Comparison of ENCODE assay signal across 19 cellular contexts in genomic region chr4:40262079-40262528, GRCh38.
A peak's percentile ranks its signal among the peaks of the same experiment; 100 is the strongest.
DNase-seq lines count a peak whose midpoint lies in the region; ATAC-seq, FAIRE-seq and TF ChIP-seq lines count a peak whose summit lies in the region.
"Had no signal": no experiment of that assay in that cellular context is flagged by ENCODE, and none has a peak within 500 bp of the region (broad histone marks: within the 10 kb centered on the region; RNA-seq: fewer than 3 reads in every experiment).

No MANE protein-coding gene starts in this region.

- no peak overlapping the region for H2BK5ac ChIP-seq in mesendoderm (ENCODE audit: low read length)

- CTCF ChIA-PET in activated CD8-positive, alpha-beta T cell treated with anti-CD3 and anti-CD28 coated beads for 36 hours (lab: Charles Lee): no interaction called here
- CTCF ChIA-PET in activated CD8-positive, alpha-beta T cell treated with anti-CD3 and anti-CD28 coated beads, Interleukin-2, amount 10 ng/mL, durations not matched to agents 7 days and 5 days (lab: Charles Lee): no interaction called here
- CTCF ChIA-PET in HEK293 (lab: Yijun Ruan, JAX) (interaction anchor here (0.6 kb wide), 1 partner anchor 9 kb away, joined by 4 read pairs; no protein-coding TSS in a partner anchor), T-cell (lab: Charles Lee) (interaction anchor here in 1 of 2 donors (0.9 to 1.0 kb wide), 2 partner anchors 22 to 814 kb away, joined by 3 read pairs; no protein-coding TSS in a partner anchor)

- no peak overlapping the region for H3K4me2 ChIP-seq in mesendoderm (ENCODE audit: low read length)

- no peaks in the 10 kb centered on the region for H3K27me3 Mint-ChIP-seq in activated CD8-positive, alpha-beta T cell treated with anti-CD3 and anti-CD28 coated beads for 36 hours
- H3K27me3 Mint-ChIP-seq in activated CD8-positive, alpha-beta T cell treated with anti-CD3 and anti-CD28 coated beads, Interleukin-2, amount 10 ng/mL, durations not matched to agents 7 days and 5 days (ENCODE audit: low read depth): no peaks in the 10 kb centered on the region
- no peaks in the 10 kb centered on the region for H3K27me3 Mint-ChIP-seq in T-cell
- no peaks in the 10 kb centered on the region for H3K27me3 Mint-ChIP-seq in type B pancreatic cell

- no peak for FAIRE-seq in H54 (lab: Jason Lieb, UNC)
- FAIRE-seq: A204.1, GM12891, HTR-8/SVneo had no signal

- H3K4me3 ChIP-seq in HEK293 (ENCODE audit: low read depth, low read length) (no peak overlapping the region), mesendoderm (ENCODE audit: low read length) (no peak overlapping the region)

- H3K27ac ChIP-seq in HEK293 (ENCODE audit: extremely low read depth, low read depth, low read length) (no peak overlapping the region), mesendoderm (ENCODE audit: low read depth, low read length) (no peak overlapping the region)
- H3K27ac ChIP-seq: C4-2B had no signal

- no peak overlapping the region for H3K18ac ChIP-seq in mesendoderm (ENCODE audit: low read length)

- no peak overlapping the region for H3K4ac ChIP-seq in mesendoderm (ENCODE audit: low read depth, low read length)

- POLR2A ChIA-PET in activated CD8-positive, alpha-beta T cell treated with anti-CD3 and anti-CD28 coated beads for 36 hours (lab: Charles Lee): interaction anchor here (1.1 to 1.7 kb wide), 2 partner anchors 17 to 37 kb away, joined by 3 to 4 read pairs; no protein-coding TSS in a partner anchor
- POLR2A ChIA-PET in activated CD8-positive, alpha-beta T cell treated with anti-CD3 and anti-CD28 coated beads, Interleukin-2, amount 10 ng/mL, durations not matched to agents 7 days and 5 days (lab: Charles Lee): no interaction called here
- POLR2A ChIA-PET in HEK293 (lab: Yijun Ruan, JAX) (no interaction called here), T-cell (lab: Charles Lee) (no interaction called here)

- no peaks in the 10 kb centered on the region for H3K9me3 ChIP-seq in HEK293 (ENCODE audit: control insufficient read depth, insufficient read depth, low read depth, low read length)

- H3K4me3 Mint-ChIP-seq in activated CD8-positive, alpha-beta T cell treated with anti-CD3 and anti-CD28 coated beads for 36 hours: no peak overlapping the region
- no peak overlapping the region for H3K4me3 Mint-ChIP-seq in activated CD8-positive, alpha-beta T cell treated with anti-CD3 and anti-CD28 coated beads, Interleukin-2, amount 10 ng/mL, durations not matched to agents 7 days and 5 days
- H3K4me3 Mint-ChIP-seq in T-cell (peak overlapping the region in 1 of 3 donors; percentile 0), type B pancreatic cell (no peak overlapping the region)
- H3K4me3 Mint-ChIP-seq: H9 had no signal

- H3K9me3 Mint-ChIP-seq in activated CD8-positive, alpha-beta T cell treated with anti-CD3 and anti-CD28 coated beads for 36 hours: peaks cover 5% of the 10 kb centered on the region
- no peaks in the 10 kb centered on the region for H3K9me3 Mint-ChIP-seq in activated CD8-positive, alpha-beta T cell treated with anti-CD3 and anti-CD28 coated beads, Interleukin-2, amount 10 ng/mL, durations not matched to agents 7 days and 5 days (ENCODE audit: insufficient read depth)
- H3K9me3 Mint-ChIP-seq in T-cell (no peaks in the 10 kb centered on the region), type B pancreatic cell (no peaks in the 10 kb centered on the region)

- no peak for DNase-seq in activated CD8-positive, alpha-beta T cell treated with anti-CD3 and anti-CD28 coated beads for 36 hours
- DNase-seq in activated CD8-positive, alpha-beta T cell treated with anti-CD3 and anti-CD28 coated beads, Interleukin-2, amount 10 ng/mL, durations not matched to agents 7 days and 5 days: no peak
- no peak for DNase-seq in T-cell
- DNase-seq in mesendoderm: peak; percentile 71
- no peak for DNase-seq in H54 (ENCODE audit: insufficient read length, low spot score)
- DNase-seq in type B pancreatic cell (ENCODE audit: extremely low spot score, unreplicated experiment): no peak
- no peak for DNase-seq in GDM1 (lab: John Stamatoyannopoulos, UW)
- DNase-seq: Calu3, H9, KG1, NCI-H1105 treated with DMSO at 0.1 percent for 48 hours, NCI-H1930, NCI-H2171 treated with DMSO at 0.1 percent for 48 hours, NCI-H510A had no signal

- no peak for TF ChIP-seq POLR2A in H54 (IDR thresholded peaks at IDR 0.05; ENCODE audit: low read depth, low read length)

- H3K56ac ChIP-seq in mesendoderm (ENCODE audit: low read length): no peak overlapping the region

- ATAC-seq in activated CD8-positive, alpha-beta T cell treated with anti-CD3 and anti-CD28 coated beads for 36 hours: peak; percentile 15
- no peak for ATAC-seq in activated CD8-positive, alpha-beta T cell treated with anti-CD3 and anti-CD28 coated beads, Interleukin-2, amount 10 ng/mL, durations not matched to agents 7 days and 5 days
- ATAC-seq in T-cell (replicated peaks in 1 of 4): no peak

- peaks cover 76% of the 10 kb centered on the region for H3K4me1 Mint-ChIP-seq in activated CD8-positive, alpha-beta T cell treated with anti-CD3 and anti-CD28 coated beads for 36 hours (ENCODE audit: low read depth)
- peaks cover 59% of the 10 kb centered on the region for H3K4me1 Mint-ChIP-seq in activated CD8-positive, alpha-beta T cell treated with anti-CD3 and anti-CD28 coated beads, Interleukin-2, amount 10 ng/mL, durations not matched to agents 7 days and 5 days (ENCODE audit: low read depth)
- H3K4me1 Mint-ChIP-seq in T-cell: peaks cover 67 to 87% (median 71%) of the 10 kb centered on the region in 3 donors
- H3K4me1 Mint-ChIP-seq in type B pancreatic cell (ENCODE audit: unreplicated experiment): peaks cover 18% of the 10 kb centered on the region

- no peak overlapping the region for H2AK5ac ChIP-seq in mesendoderm (ENCODE audit: low read length)

- H3K79me1 ChIP-seq in mesendoderm (ENCODE audit: low read length): no peaks in the 10 kb centered on the region

- H3K27ac Mint-ChIP-seq in activated CD8-positive, alpha-beta T cell treated with anti-CD3 and anti-CD28 coated beads for 36 hours: peak overlapping the region; percentile 6
- H3K27ac Mint-ChIP-seq in activated CD8-positive, alpha-beta T cell treated with anti-CD3 and anti-CD28 coated beads, Interleukin-2, amount 10 ng/mL, durations not matched to agents 7 days and 5 days: no peak overlapping the region
- H3K27ac Mint-ChIP-seq in T-cell (peak overlapping the region; percentile 34 to 82), type B pancreatic cell (no peak overlapping the region)

- H3K4me1 ChIP-seq in HEK293 (ENCODE audit: control insufficient read depth, insufficient read depth, low read length): peaks cover 5% of the 10 kb centered on the region; the same call in 1 of the 2 replicates
- H3K4me1 ChIP-seq in mesendoderm (ENCODE audit: control insufficient read depth, low read depth, low read length): peaks cover 2% of the 10 kb centered on the region

- H4K5ac ChIP-seq in mesendoderm (ENCODE audit: low read length): no peak overlapping the region

- no peak overlapping the region for H2BK15ac ChIP-seq in mesendoderm (replicated peaks; ENCODE audit: low read depth)

- no peaks in the 10 kb centered on the region for H3K79me2 ChIP-seq in mesendoderm (ENCODE audit: control insufficient read depth, insufficient read depth, low read length)

- no peak overlapping the region for H4K8ac ChIP-seq in mesendoderm (ENCODE audit: low read depth, low read length)

- H3K9ac ChIP-seq in mesendoderm (ENCODE audit: low read length): no peak overlapping the region

- peaks cover 2% of the 10 kb centered on the region for H3K36me3 Mint-ChIP-seq in activated CD8-positive, alpha-beta T cell treated with anti-CD3 and anti-CD28 coated beads for 36 hours (ENCODE audit: low read depth)
- no peaks in the 10 kb centered on the region for H3K36me3 Mint-ChIP-seq in activated CD8-positive, alpha-beta T cell treated with anti-CD3 and anti-CD28 coated beads, Interleukin-2, amount 10 ng/mL, durations not matched to agents 7 days and 5 days (ENCODE audit: low read depth)
- H3K36me3 Mint-ChIP-seq in T-cell (no peaks in the 10 kb centered on the region), type B pancreatic cell (no peaks in the 10 kb centered on the region)

- H3K36me3 ChIP-seq in HEK293 (ENCODE audit: control insufficient read depth in 2 of 2, insufficient read depth in 1 of 2, low read length in 2 of 2) (no peaks in the 10 kb centered on the region), mesendoderm (ENCODE audit: control insufficient read depth, insufficient read depth, low read length) (no peaks in the 10 kb centered on the region)

- no peaks in the 10 kb centered on the region for H3K27me3 ChIP-seq in mesendoderm (ENCODE audit: insufficient read depth, low read length, poor library complexity)

- H3K23ac ChIP-seq in mesendoderm (ENCODE audit: low read length): no peak overlapping the region

- TF ChIP-seq CTCF in activated CD8-positive, alpha-beta T cell treated with anti-CD3 and anti-CD28 coated beads for 36 hours (IDR thresholded peaks at IDR 0.05): no peak
- no peak for TF ChIP-seq CTCF in HEK293 (tag by site-specific recombination; IDR thresholded peaks at IDR 0.05)
- TF ChIP-seq CTCF in type B pancreatic cell (conservative IDR thresholded peaks at IDR 0.05): no peak

- no peak overlapping the region for H2BK120ac ChIP-seq in mesendoderm (ENCODE audit: low read depth, low read length)

- intact Hi-C loops in activated CD8-positive, alpha-beta T cell treated with anti-CD3 and anti-CD28 coated beads for 36 hours (cut with micrococcal nuclease): no loop called here

TF ChIP-seq in HEK293, 187 proteins besides CTCF, POLR2A, EP300 and RAD21 (continues in another document):
- TF ChIP-seq ZNF621 (tag by site-specific recombination; IDR thresholded peaks at IDR 0.05) (no peak), ZNF473 (tag by site-specific recombination; IDR thresholded peaks at IDR 0.05) (no peak), ZSCAN5A (tag by site-specific recombination; IDR thresholded peaks at IDR 0.05) (no peak), ZNF426 (tag by site-specific recombination; IDR thresholded peaks at IDR 0.05) (no peak), ZNF335 (tag by site-specific recombination; conservative IDR thresholded peaks at IDR 0.05) (peak; percentile 21; the same call in 1 of the 2 replicates), OSR2 (tag by site-specific recombination; IDR thresholded peaks at IDR 0.05) (no peak)

Comparison
In these comparisons a context has a peak if more than half of its experiments do, and no peak if none do; other contexts are left out.
1. H3K27ac Mint-ChIP-seq: peak in activated CD8-positive, alpha-beta T cell treated with anti-CD3 and anti-CD28 coated beads for 36 hours (single experiment) and T-cell (2 of 2); none in activated CD8-positive, alpha-beta T cell treated with anti-CD3 and anti-CD28 coated beads, Interleukin-2, amount 10 ng/mL, durations not matched to agents 7 days and 5 days (single experiment) and type B pancreatic cell (single experiment).